ENCODE assay signal across 1 cellular context in genomic region chr4:185582651-185583400, GRCh38.
A peak's percentile ranks its signal among the peaks of the same experiment; 100 is the strongest.
TF ChIP-seq lines count a peak whose summit lies in the region.

No MANE protein-coding gene starts in this region.

TF ChIP-seq in neural cell, 6 proteins besides CTCF, POLR2A, EP300 and RAD21 (continued from another document):
- TF ChIP-seq REST (IDR thresholded peaks at IDR 0.05; ENCODE audit: borderline replicate concordance) (no peak), SMC3 (conservative IDR thresholded peaks at IDR 0.05; ENCODE audit: poor library complexity) (no peak), MXI1 (conservative IDR thresholded peaks at IDR 0.05; ENCODE audit: poor library complexity, severe bottlenecking) (peak; percentile 19)
